ENCODE assay signal across 20 cellular contexts in genomic region chr13:30486230-30487074, GRCh38. TPM values are rescaled to one million over a fixed set of nuclear protein-coding genes. Genes with fewer than 3 reads are reported as not detected.
DNase-seq lines count a peak whose midpoint lies in the region; ATAC-seq and TF ChIP-seq lines count a peak whose summit lies in the region.
"Had no signal": no experiment of that assay in that cellular context is flagged by ENCODE, and none has a peak within 500 bp of the region (broad histone marks: within the 10 kb centered on the region; RNA-seq: fewer than 3 reads in every experiment).

No MANE protein-coding gene starts in this region.

- H2AFZ ChIP-seq in neural progenitor cell (replicated peaks), result no peak overlapping the region

- no peaks in the 10 kb centered on the region for H3K36me3 ChIP-seq in esophagus squamous epithelium
- H3K36me3 ChIP-seq in neural progenitor cell, result no peaks in the 10 kb centered on the region
- H3K36me3 ChIP-seq: cardiac muscle cell, SJSA1, upper lobe of left lung had no signal

- no peaks in the 10 kb centered on the region for H4K20me1 ChIP-seq in neural progenitor cell (ENCODE audit: low read depth)

- no peaks in the 10 kb centered on the region for H3F3A ChIP-seq in neural progenitor cell (ENCODE audit: low read depth)

- WGBS in esophagus squamous epithelium, 2 donors, result 37 to 58% methylated on average over 9 to 11 of the region's 11 CpGs

- H3K27ac ChIP-seq in C4-2B (peak overlapping the region; percentile 49), esophagus squamous epithelium (peak overlapping the region; percentile 19 to 54 (median 33)), neural progenitor cell (no peak overlapping the region)
- H3K27ac ChIP-seq: cardiac muscle cell, SJSA1 had no signal

- intact Hi-C loops in esophagus squamous epithelium (cut with DNase I), result no loop called here

- H3K9me3 Mint-ChIP-seq in neural progenitor cell, result no peaks in the 10 kb centered on the region
- H3K9me3 Mint-ChIP-seq: activated naive CD4-positive, alpha-beta T cell treated with anti-CD3 and anti-CD28 coated beads, Interleukin-2, amount 10 ng/mL, durations not matched to agents 7 days and 5 days; CD8-positive, alpha-beta T cell; memory B cell had no signal

- no peaks in the 10 kb centered on the region for H3K79me2 ChIP-seq in neural progenitor cell (ENCODE audit: low read depth)

- no peak overlapping the region for H3K9ac ChIP-seq in neural progenitor cell

- H3K4me1 ChIP-seq in esophagus squamous epithelium (peaks cover 0 to 19% (median 3%) of the 10 kb centered on the region in 3 donors), neural progenitor cell (no peaks in the 10 kb centered on the region)
- H3K4me1 ChIP-seq: SJSA1 had no signal

- no peak overlapping the region for H3K4me3 Mint-ChIP-seq in neural progenitor cell
- H3K4me3 Mint-ChIP-seq: activated naive CD4-positive, alpha-beta T cell treated with anti-CD3 and anti-CD28 coated beads, Interleukin-2, amount 10 ng/mL, durations not matched to agents 7 days and 5 days; CD8-positive, alpha-beta T cell; memory B cell had no signal

- peak; percentile 15 for DNase-seq in NCI-H510A treated with DMSO at 0.1 percent for 48 hours (lab: John Stamatoyannopoulos, UW)
- DNase-seq in esophagus squamous epithelium (lab: John Stamatoyannopoulos, UW), result no peak
- no peak for DNase-seq in neural progenitor cell (ENCODE audit: low spot score)
- DNase-seq in amniotic stem cell (lab: John Stamatoyannopoulos, UW), result no peak
- no peak for DNase-seq in NOMO-1 treated with dmso at 0.1 percent for 144 hours (lab: John Stamatoyannopoulos, UW; ENCODE audit: unreplicated experiment)
- no peak for DNase-seq in NCI-H146 treated with DMSO at 0.1 percent for 48 hours (lab: John Stamatoyannopoulos, UW; ENCODE audit: unreplicated experiment)
- DNase-seq: ACHN; activated CD4-positive, alpha-beta T cell treated with anti-CD3 and anti-CD28 coated beads for 48 hours; activated naive CD4-positive, alpha-beta T cell treated with anti-CD3 and anti-CD28 coated beads, Interleukin-2, amount 10 ng/mL, durations not matched to agents 7 days and 5 days; activated T-cell treated with anti-CD3 and anti-CD28 coated beads for 4 hours; CD8-positive, alpha-beta T cell; effector CD4-positive, alpha-beta T cell; NCI-H2107; T1000 had no signal

- H3K4me3 ChIP-seq in esophagus squamous epithelium (peak overlapping the region in 1 of 4 donors; percentile 20), neural progenitor cell (no peak overlapping the region)
- H3K4me3 ChIP-seq: cardiac muscle cell, SJSA1 had no signal

- H3K9me3 ChIP-seq in esophagus squamous epithelium, result no peaks in the 10 kb centered on the region
- no peaks in the 10 kb centered on the region for H3K9me3 ChIP-seq in neural progenitor cell (ENCODE audit: low read depth)
- H3K9me3 ChIP-seq: SJSA1, upper lobe of left lung had no signal

- no peak overlapping the region for H3K4me2 ChIP-seq in neural progenitor cell

- H3K4me1 Mint-ChIP-seq in neural progenitor cell, result no peaks in the 10 kb centered on the region
- H3K4me1 Mint-ChIP-seq: activated naive CD4-positive, alpha-beta T cell treated with anti-CD3 and anti-CD28 coated beads, Interleukin-2, amount 10 ng/mL, durations not matched to agents 7 days and 5 days; memory B cell had no signal

- TF ChIP-seq POLR2A in esophagus squamous epithelium (IDR thresholded peaks at IDR 0.05), result no peak

- peak overlapping the region; percentile 42 for H3K27ac Mint-ChIP-seq in neural progenitor cell
- H3K27ac Mint-ChIP-seq: activated naive CD4-positive, alpha-beta T cell treated with anti-CD3 and anti-CD28 coated beads, Interleukin-2, amount 10 ng/mL, durations not matched to agents 7 days and 5 days; CD8-positive, alpha-beta T cell; memory B cell had no signal

- ATAC-seq in GM19397 (IDR thresholded peaks at IDR 0.05; ENCODE audit: unreplicated experiment), result no peak
- ATAC-seq: CD8-positive, alpha-beta T cell had no signal

- H3K36me3 Mint-ChIP-seq in neural progenitor cell, result no peaks in the 10 kb centered on the region
- H3K36me3 Mint-ChIP-seq: activated naive CD4-positive, alpha-beta T cell treated with anti-CD3 and anti-CD28 coated beads, Interleukin-2, amount 10 ng/mL, durations not matched to agents 7 days and 5 days; CD8-positive, alpha-beta T cell; memory B cell had no signal

- TF ChIP-seq CTCF in C4-2B (conservative IDR thresholded peaks at IDR 0.05), result no peak
- no peak for TF ChIP-seq CTCF in esophagus squamous epithelium (IDR thresholded peaks at IDR 0.05)
- no peak for TF ChIP-seq CTCF in neural progenitor cell (IDR thresholded peaks at IDR 0.05)

- peaks cover 2% of the 10 kb centered on the region for H3K27me3 Mint-ChIP-seq in neural progenitor cell (ENCODE audit: insufficient read depth, low read depth)

- H3K27me3 ChIP-seq in esophagus squamous epithelium (no peaks in the 10 kb centered on the region), neural progenitor cell (no peaks in the 10 kb centered on the region)
- H3K27me3 ChIP-seq: cardiac muscle cell, SJSA1, upper lobe of left lung had no signal

RNA-seq across cellular contexts. Expression of gene HMGB1, which starts 20.7 kb away (rescaled TPM):
- 100 to 1,000 TPM; 189 to 446 (median 280) TPM for total RNA-seq in esophagus squamous epithelium
- total RNA-seq in neural progenitor cell (ENCODE audit: low replicate concordance), result 886 and 1,493 TPM in 2 replicates
